In the genomic region with DNA sequence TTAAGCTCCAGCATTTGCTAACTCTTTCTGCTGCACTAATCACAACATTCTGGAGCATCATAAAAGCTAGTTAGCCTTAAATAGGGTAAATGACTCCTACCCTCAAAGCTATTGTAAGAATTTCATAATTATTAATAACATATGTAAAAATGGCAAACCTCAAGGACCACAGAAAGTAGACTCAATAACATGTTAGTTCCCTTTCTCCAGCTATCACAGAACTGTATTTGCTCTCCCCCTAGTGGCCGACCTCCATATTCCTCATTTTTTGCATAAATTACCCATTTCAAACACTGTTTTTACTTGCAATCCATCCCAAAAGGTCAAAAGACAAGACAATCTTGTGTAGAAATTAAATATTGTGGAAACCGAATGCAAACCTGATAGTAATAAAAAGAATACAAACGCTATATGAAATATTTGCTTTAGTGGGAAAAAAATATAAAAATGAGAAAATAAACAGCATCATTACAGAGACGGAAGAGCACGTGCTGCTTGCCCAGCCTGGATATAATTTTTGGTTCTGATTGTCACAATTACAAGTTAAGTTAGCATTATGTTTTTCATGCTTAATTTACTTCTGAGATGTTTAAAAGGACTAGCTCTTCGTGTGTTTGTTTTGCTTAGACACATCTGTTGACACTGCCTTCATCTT, we compare ENCODE assay signal across 8 cellular contexts.
DNase-seq lines count a peak whose midpoint lies in the region; TF ChIP-seq lines count a peak whose summit lies in the region.

No MANE protein-coding gene starts in this region.

- in situ Hi-C loops in SK-MEL-5 (cut with HindIII; ENCODE audit: low pct_unique_long_range_greater_than_20kb, low sequenced_read_pairs), result no loop called here

- no peaks in the 10 kb centered on the region for H3K36me3 ChIP-seq in HEK293 (ENCODE audit: control insufficient read depth in 2 of 2, insufficient read depth in 1 of 2, low read length in 2 of 2)

- peak; percentile 98 for TF ChIP-seq CTCF in 22Rv1 (IDR thresholded peaks at IDR 0.05)
- TF ChIP-seq CTCF in GM12872 (IDR thresholded peaks at IDR 0.05; ENCODE audit: insufficient read depth, low read depth, low read length), result peak; percentile 72
- no peak for TF ChIP-seq CTCF in HEK293 (tag by site-specific recombination; IDR thresholded peaks at IDR 0.05)
- peak; percentile 80 for TF ChIP-seq CTCF in fibroblast of mammary gland (conservative IDR thresholded peaks at IDR 0.05; ENCODE audit: control insufficient read depth, insufficient read depth, low read depth, low read length)

- CTCF ChIA-PET in HEK293 (lab: Yijun Ruan, JAX), result interaction anchor here (0.5 to 2.2 kb wide), 18 partner anchors 9 to 439 kb away, joined by 3 to 18 read pairs (median 4); no protein-coding TSS in a partner anchor

- POLR2A ChIA-PET in HEK293 (lab: Yijun Ruan, JAX), result no interaction called here

- DNase-seq in LoVo (ENCODE audit: low spot score) (peak; percentile 56), SK-MEL-5 (ENCODE audit: low read depth, low spot score) (peak; percentile 62), fibroblast of mammary gland (ENCODE audit: low read depth) (peak; percentile 59), retina (peak; percentile 32), ureter (ENCODE audit: low spot score) (no peak)

- no peaks in the 10 kb centered on the region for H3K4me1 ChIP-seq in HEK293 (ENCODE audit: control insufficient read depth, insufficient read depth, low read length)

- H3K4me3 ChIP-seq in HEK293 (ENCODE audit: low read depth, low read length) (no peak overlapping the region), fibroblast of mammary gland (ENCODE audit: control insufficient read depth, low read depth, low read length) (no peak overlapping the region)

- H3K27ac ChIP-seq in 22Rv1, result no peak overlapping the region
- no peak overlapping the region for H3K27ac ChIP-seq in HEK293 (ENCODE audit: extremely low read depth, low read depth, low read length)

- H3K9me3 ChIP-seq in HEK293 (ENCODE audit: control insufficient read depth, insufficient read depth, low read depth, low read length), result no peaks in the 10 kb centered on the region

TF ChIP-seq in HEK293, 187 proteins besides CTCF, POLR2A, EP300 and RAD21:
- no peak for TF ChIP-seq ZNF561 (tag by site-specific recombination; IDR thresholded peaks at IDR 0.05; ENCODE audit: borderline replicate concordance)
- peak; percentile 52 for TF ChIP-seq ZNF654 (tag by site-specific recombination; IDR thresholded peaks at IDR 0.05; ENCODE audit: low read depth)
